Comparison of ENCODE assay signal across 16 cellular contexts in genomic region chr3:182284793-182285192, GRCh38.
DNase-seq lines count a peak whose midpoint lies in the region; ATAC-seq and TF ChIP-seq lines count a peak whose summit lies in the region.
"Had no signal": no experiment of that assay in that cellular context is flagged by ENCODE, and none has a peak within 500 bp of the region (broad histone marks: within the 10 kb centered on the region; RNA-seq: fewer than 3 reads in every experiment).

No MANE protein-coding gene starts in this region.

- H3K4me1 ChIP-seq in breast epithelium (no peaks in the 10 kb centered on the region), mucosa of rectum (ENCODE audit: control insufficient read depth in 2 of 2, insufficient read depth in 2 of 2, low read length in 2 of 2) (no peaks in the 10 kb centered on the region), right atrium auricular region (no peaks in the 10 kb centered on the region)

- H3K27me3 ChIP-seq in breast epithelium (no peaks in the 10 kb centered on the region), mucosa of rectum (ENCODE audit: control insufficient read depth in 2 of 2, insufficient read depth in 2 of 2, low read length in 2 of 2) (no peaks in the 10 kb centered on the region), right atrium auricular region (no peaks in the 10 kb centered on the region)

- H3K27ac ChIP-seq in breast epithelium (peak overlapping the region; percentile 12 to 58), mucosa of rectum (ENCODE audit: low read depth in 2 of 2, low read length in 2 of 2) (no peak overlapping the region), right atrium auricular region (no peak overlapping the region)
- H3K27ac ChIP-seq: dorsolateral prefrontal cortex had no signal

- ATAC-seq in HG02763 (IDR thresholded peaks at IDR 0.05; ENCODE audit: unreplicated experiment), result no peak
- ATAC-seq: activated T-cell treated with anti-CD3 and anti-CD28 coated beads, Interleukin-2, amount 50 U/mL, for 72 hours; left cardiac atrium; naive thymus-derived CD4-positive, alpha-beta T cell; sciatic nerve had no signal

- H3K36me3 ChIP-seq in breast epithelium, result no peaks in the 10 kb centered on the region
- no peaks in the 10 kb centered on the region for H3K36me3 ChIP-seq in mucosa of rectum (ENCODE audit: control insufficient read depth in 2 of 2, insufficient read depth in 2 of 2, low read length in 2 of 2)
- no peaks in the 10 kb centered on the region for H3K36me3 ChIP-seq in right atrium auricular region

- TF ChIP-seq POLR2A in breast epithelium (IDR thresholded peaks at IDR 0.05), result no peak

- no peak overlapping the region for H3K9ac ChIP-seq in mucosa of rectum (ENCODE audit: low read depth in 1 of 2, low read length in 2 of 2)

- no peak for TF ChIP-seq CTCF in breast epithelium (IDR thresholded peaks at IDR 0.05)
- no peak for TF ChIP-seq CTCF in right atrium auricular region (IDR thresholded peaks at IDR 0.05)

- intact Hi-C loops in breast epithelium (cut with DNase I; ENCODE audit: low total_unique reads), result no loop called here

- DNase-seq in HPDE6-E6E7 (ENCODE audit: extremely low spot score) (peak; percentile 16), NCI-H2107 (lab: John Stamatoyannopoulos, UW) (peak; percentile 74), breast epithelium (ENCODE audit: low spot score in 2 of 2) (no peak), SKM-1 treated with dmso at 0.1 percent for 144 hours (lab: John Stamatoyannopoulos, UW; ENCODE audit: unreplicated experiment) (no peak), right atrium auricular region (ENCODE audit: low spot score) (no peak)
- DNase-seq: activated CD4-positive, alpha-beta T cell treated with anti-CD3 and anti-CD28 coated beads, Interleukin-2, amount 50 U/mL, for 1 hour; activated T-cell treated with anti-CD3 and anti-CD28 coated beads, Interleukin-2, amount 50 U/mL, for 72 hours; C1 segment of cervical spinal cord; dorsolateral prefrontal cortex; foreskin melanocyte; left cardiac atrium; naive thymus-derived CD4-positive, alpha-beta T cell; NCI-H2171 treated with DMSO at 0.1 percent for 48 hours had no signal

- H3K4me3 ChIP-seq in breast epithelium, result no peak overlapping the region
- H3K4me3 ChIP-seq in mucosa of rectum (ENCODE audit: low read length in 2 of 2), result peak overlapping the region; percentile 11 to 21
- no peak overlapping the region for H3K4me3 ChIP-seq in right atrium auricular region
- H3K4me3 ChIP-seq: dorsolateral prefrontal cortex had no signal

- H3K9me3 ChIP-seq in breast epithelium (no peaks in the 10 kb centered on the region), mucosa of rectum (ENCODE audit: control insufficient read depth in 2 of 2, low read length in 2 of 2) (no peaks in the 10 kb centered on the region), right atrium auricular region (no peaks in the 10 kb centered on the region)

Comparison
In these comparisons a context has a peak if more than half of its experiments do, and no peak if none do; other contexts are left out.
1. DNase-seq: peak in HPDE6-E6E7 (single experiment) and NCI-H2107 (single experiment); none in breast epithelium (0 of 2), SKM-1 treated with dmso at 0.1 percent for 144 hours (single experiment) and right atrium auricular region (single experiment).
2. H3K27ac ChIP-seq: peak in breast epithelium (2 of 2); none in mucosa of rectum (0 of 2) and right atrium auricular region (0 of 2).
3. H3K4me3 ChIP-seq: peak in mucosa of rectum (2 of 2); none in breast epithelium (0 of 3) and right atrium auricular region (0 of 2).